ENCODE assay signal across 1 cellular context in the genomic region with DNA sequence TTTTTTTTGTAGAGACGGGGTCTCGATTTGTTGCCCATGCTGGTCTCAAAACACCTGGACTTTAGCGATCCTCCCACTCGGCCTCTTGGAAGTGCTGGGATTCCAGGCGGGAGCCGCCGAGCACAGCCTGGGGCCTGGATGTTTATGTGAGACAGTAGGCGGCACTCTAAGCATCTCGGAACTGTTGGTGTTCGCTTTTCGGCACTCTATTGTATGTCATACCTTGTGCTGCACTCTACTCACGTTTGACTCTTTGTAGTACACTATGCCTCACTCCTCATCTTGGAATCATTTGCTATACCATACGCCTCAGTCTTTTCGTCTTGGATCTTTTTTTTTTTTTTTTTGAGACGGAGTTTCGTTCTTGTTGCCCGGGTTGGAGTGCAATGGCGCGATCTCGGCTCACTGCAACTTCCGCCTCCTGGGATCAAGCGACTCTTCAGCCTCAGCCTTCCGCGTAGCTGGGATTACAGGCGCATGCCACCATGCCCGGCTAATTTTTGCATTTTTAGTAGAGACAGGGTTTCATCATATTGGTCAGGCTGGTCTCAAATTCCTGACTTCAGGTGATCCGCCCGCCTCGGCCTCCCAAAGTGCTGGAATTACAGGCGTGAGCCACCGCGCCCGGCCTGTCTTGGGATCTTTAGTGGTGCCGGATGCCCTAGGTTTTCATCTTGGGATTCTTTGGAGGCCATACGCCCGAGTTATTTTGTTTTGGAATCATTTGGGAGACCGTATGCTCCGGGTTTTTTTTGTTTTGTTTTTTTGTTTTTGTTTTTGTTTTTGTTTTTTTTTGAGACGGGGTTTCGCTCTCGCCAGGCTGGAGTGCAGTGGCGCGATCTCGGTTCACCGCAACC.
TF ChIP-seq lines count a peak whose summit lies in the region.

No MANE protein-coding gene starts in this region.

TF ChIP-seq in SK-N-SH, 30 proteins besides CTCF, POLR2A, EP300 and RAD21 (continued from another document):
- TF ChIP-seq, protein P1, sequence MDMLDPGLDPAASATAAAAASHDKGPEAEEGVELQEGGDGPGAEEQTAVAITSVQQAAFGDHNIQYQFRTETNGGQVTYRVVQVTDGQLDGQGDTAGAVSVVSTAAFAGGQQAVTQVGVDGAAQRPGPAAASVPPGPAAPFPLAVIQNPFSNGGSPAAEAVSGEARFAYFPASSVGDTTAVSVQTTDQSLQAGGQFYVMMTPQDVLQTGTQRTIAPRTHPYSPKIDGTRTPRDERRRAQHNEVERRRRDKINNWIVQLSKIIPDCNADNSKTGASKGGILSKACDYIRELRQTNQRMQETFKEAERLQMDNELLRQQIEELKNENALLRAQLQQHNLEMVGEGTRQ (IDR thresholded peaks at IDR 0.05; ENCODE audit: borderline replicate concordance, low read depth, low read length), result no peak
- TF ChIP-seq MXI1 (IDR thresholded peaks at IDR 0.05; ENCODE audit: low read depth, low read length) (no peak), CHD2 (IDR thresholded peaks at IDR 0.05; ENCODE audit: low read length, partially characterized antibody) (no peak)
